In the genomic region with DNA sequence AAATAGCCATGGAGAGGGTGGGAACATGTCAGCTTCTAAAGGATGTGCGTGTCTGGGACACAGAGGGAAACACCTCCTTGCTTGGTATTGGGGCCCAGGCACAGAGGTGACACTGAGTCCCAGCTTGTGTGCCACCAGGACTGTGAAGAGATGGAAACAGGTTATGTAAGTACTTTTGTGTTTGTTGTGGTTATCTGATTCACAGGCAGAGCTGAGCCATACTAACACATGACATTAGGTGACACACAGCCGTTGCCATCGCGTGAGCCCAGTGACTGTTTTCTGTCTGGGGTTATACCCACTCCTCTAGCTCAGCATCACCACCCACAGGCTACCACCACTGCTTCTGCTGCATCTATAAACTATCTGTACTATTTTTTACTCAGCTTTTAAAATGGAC, we compare ENCODE assay signal across 12 cellular contexts. TPM values are rescaled to one million over a fixed set of nuclear protein-coding genes. Genes with fewer than 3 reads are reported as not detected.
A peak's percentile ranks its signal among the peaks of the same experiment; 100 is the strongest.
DNase-seq lines count a peak whose midpoint lies in the region; ATAC-seq and TF ChIP-seq lines count a peak whose summit lies in the region.
"Had no signal": no experiment of that assay in that cellular context is flagged by ENCODE, and none has a peak within 500 bp of the region (broad histone marks: within the 10 kb centered on the region; RNA-seq: fewer than 3 reads in every experiment).

No MANE protein-coding gene starts in this region.

- DNase-seq in GM13977 (ENCODE audit: low spot score) (peak; percentile 39), spleen (no peak), NCI-H1694 (lab: John Stamatoyannopoulos, UW) (no peak), Karpas-422 (no peak)
- DNase-seq in activated naive CD4-positive, alpha-beta T cell treated with anti-CD3 and anti-CD28 coated beads, Interleukin-2, amount 50 U/mL, for 16 hours = peak; percentile 90
- DNase-seq in stimulated activated CD4-positive, alpha-beta T cell treated with anti-CD3 and anti-CD28 coated beads, Interleukin-1b, Interleukin-23, amount 100 ng/mL, for 48 hours = peak; percentile 93
- DNase-seq: aorta, GOT3, NCI-H1048, posterior cingulate gyrus had no signal

- H3K4me2 ChIP-seq in Karpas-422 (ENCODE audit: low read depth, low read length, poor library complexity, severe bottlenecking) = no peak overlapping the region

- in situ Hi-C loops in GM13977 (cut with MboI; ENCODE audit: low pct_unique_long_range_greater_than_20kb, low sequenced_read_pairs, unreplicated experiment) = no loop called here

- no peak for TF ChIP-seq POLR2A in spleen (IDR thresholded peaks at IDR 0.05)
- no peak for TF ChIP-seq POLR2A in gastroesophageal sphincter (IDR thresholded peaks at IDR 0.05)

- H3K27ac ChIP-seq in VCaP = peak overlapping the region; percentile 63
- no peak overlapping the region for H3K27ac ChIP-seq in spleen
- no peak overlapping the region for H3K27ac ChIP-seq in gastroesophageal sphincter
- H3K27ac ChIP-seq in Karpas-422 (ENCODE audit: low read length) = no peak overlapping the region

- H2AFZ ChIP-seq in Karpas-422 (ENCODE audit: low read length) = no peak overlapping the region

- no peaks in the 10 kb centered on the region for H3K79me2 ChIP-seq in Karpas-422 (ENCODE audit: low read length)

- ATAC-seq in gastroesophageal sphincter = no peak

- no peaks in the 10 kb centered on the region for H3K27me3 ChIP-seq in spleen (replicated peaks in 1 of 7)
- peaks cover 13% of the 10 kb centered on the region for H3K27me3 ChIP-seq in gastroesophageal sphincter
- no peaks in the 10 kb centered on the region; the same call in 1 of the 2 replicates for H3K27me3 ChIP-seq in Karpas-422 (ENCODE audit: low read length)

- H3K9me2 ChIP-seq in Karpas-422 (replicated peaks; ENCODE audit: insufficient read depth, low read length) = no peaks in the 10 kb centered on the region

- H3K36me3 ChIP-seq in spleen = no peaks in the 10 kb centered on the region
- no peaks in the 10 kb centered on the region for H3K36me3 ChIP-seq in gastroesophageal sphincter
- no peaks in the 10 kb centered on the region for H3K36me3 ChIP-seq in Karpas-422 (ENCODE audit: insufficient read depth, low read length)

- H3K4me3 ChIP-seq in spleen (no peak overlapping the region), gastroesophageal sphincter (no peak overlapping the region), Karpas-422 (ENCODE audit: low read length) (no peak overlapping the region)

- H3K4me1 ChIP-seq in spleen = peaks cover 0 to 17% (median 1%) of the 10 kb centered on the region in 6 donors
- no peaks in the 10 kb centered on the region for H3K4me1 ChIP-seq in gastroesophageal sphincter
- H3K4me1 ChIP-seq in Karpas-422 (ENCODE audit: low read length) = peaks cover 11% of the 10 kb centered on the region

- no peak overlapping the region for H3K9ac ChIP-seq in Karpas-422 (ENCODE audit: low read length)

- no peaks in the 10 kb centered on the region for H4K20me1 ChIP-seq in Karpas-422 (ENCODE audit: insufficient read depth, low read depth, low read length)

- H3K9me3 ChIP-seq in spleen (no peaks in the 10 kb centered on the region), gastroesophageal sphincter (no peaks in the 10 kb centered on the region), Karpas-422 (ENCODE audit: low read length) (no peaks in the 10 kb centered on the region)

- intact Hi-C loops in spleen (cut with DNase I; ENCODE audit: low total_unique reads) = loop anchor here (10.0 kb wide), 1 partner anchor 252 kb away; no protein-coding TSS in a partner anchor

- TF ChIP-seq EP300 in gastroesophageal sphincter (IDR thresholded peaks at IDR 0.05) = no peak

- WGBS in spleen, 5 donors = 58 to 75% (median 65%) methylated on average over 4 of the region's 4 CpGs
- 57 to 70% methylated on average over 3 to 4 of the region's 4 CpGs for WGBS in gastroesophageal sphincter (ENCODE audit: low coverage in 1 of 2), 2 donors

- TF ChIP-seq CTCF in GM13977 (IDR thresholded peaks at IDR 0.05; ENCODE audit: extremely low read depth, insufficient read depth, missing control alignments) (peak; percentile 12), VCaP (conservative IDR thresholded peaks at IDR 0.05) (0 out of 2 replicates have a peak, but pooled peaks have one; percentile 13), spleen (IDR thresholded peaks at IDR 0.05 in 8 of 11, conservative IDR thresholded peaks at IDR 0.05 in 3 of 11) (no peak), gastroesophageal sphincter (IDR thresholded peaks at IDR 0.05) (no peak)

RNA-seq across cellular contexts. Expression of a gene that starts 12.1 kb away (rescaled TPM):
- 10 to 100 TPM; 20.5 to 47.9 (median 35.5) TPM for total RNA-seq in spleen
- 1 to 10 TPM; 4.8 to 5.5 (median 5.0) TPM for polyA plus RNA-seq in spleen
- total RNA-seq in gastroesophageal sphincter = 1 to 10 TPM; 1.9 to 5.8 (median 4.1) TPM
- total RNA-seq in Karpas-422 (2014; rRNA removed; shearing (Covaris generic); ENCODE audit: low replicate concordance) = not detected in 2 replicates

RNA-seq across cellular contexts. Expression of a gene that starts 44.1 kb away (rescaled TPM):
- total RNA-seq in spleen (10 to 100 TPM; 14.4 to 67.9 (median 28.0) TPM), gastroesophageal sphincter (10 to 100 TPM in 1 of 4 donors, 1 to 10 TPM in 3; 2.6 to 16.8 (median 3.2) TPM)
- 10 to 100 TPM; 39.5 to 49.2 (median 44.2) TPM for polyA plus RNA-seq in spleen
- not detected in 2 replicates for total RNA-seq in Karpas-422 (2014; rRNA removed; shearing (Covaris generic); ENCODE audit: low replicate concordance)

Comparison
In these comparisons a context has a peak if more than half of its experiments do, and no peak if none do; other contexts are left out.
1. DNase-seq: peak in GM13977 (single experiment), activated naive CD4-positive, alpha-beta T cell treated with anti-CD3 and anti-CD28 coated beads, Interleukin-2, amount 50 U/mL, for 16 hours (single experiment) and stimulated activated CD4-positive, alpha-beta T cell treated with anti-CD3 and anti-CD28 coated beads, Interleukin-1b, Interleukin-23, amount 100 ng/mL, for 48 hours (single experiment); none in spleen (single experiment), NCI-H1694 (single experiment) and Karpas-422 (single experiment).
2. CTCF ChIP-seq: peak in GM13977 (single experiment) and VCaP (single experiment); none in spleen (0 of 11) and gastroesophageal sphincter (0 of 4).